Comparison of ENCODE assay signal across 9 cellular contexts in genomic region chr17:15463363-15463762, GRCh38. TPM values are rescaled to one million over a fixed set of nuclear protein-coding genes. Genes with fewer than 3 reads are reported as not detected.
DNase-seq lines count a peak whose midpoint lies in the region; ATAC-seq, FAIRE-seq and TF ChIP-seq lines count a peak whose summit lies in the region.
"Had no signal": no experiment of that assay in that cellular context is flagged by ENCODE, and none has a peak within 500 bp of the region (broad histone marks: within the 10 kb centered on the region; RNA-seq: fewer than 3 reads in every experiment).

No MANE protein-coding gene starts in this region.

- H3K4me3 ChIP-seq in MG63 (no peak overlapping the region), H1 (ENCODE audit: extremely low read depth in 1 of 4, insufficient read depth in 2 of 4, low read depth in 3 of 4, low read length in 4 of 4) (no peak overlapping the region), lung (no peak overlapping the region), upper lobe of left lung (no peak overlapping the region)

- H3K14ac ChIP-seq in H1 (ENCODE audit: insufficient read length), result no peak overlapping the region

- no peak overlapping the region for H2BK120ac ChIP-seq in H1 (replicated peaks; ENCODE audit: low read depth, low read length)

- no peak overlapping the region for H2BK20ac ChIP-seq in H1 (ENCODE audit: low read length)

- TF ChIP-seq EP300 in H1 (IDR thresholded peaks at IDR 0.05; ENCODE audit: borderline replicate concordance in 1 of 2, low read depth in 2 of 2, low read length in 2 of 2) (no peak), upper lobe of left lung (IDR thresholded peaks at IDR 0.05) (no peak)

- no peak overlapping the region for H3K4me3 Mint-ChIP-seq in T-cell

- DNase-seq in MG63 (peak; percentile 80), H1 (ENCODE audit: low read depth in 1 of 2, low spot score in 2 of 2) (no peak), lung (ENCODE audit: low spot score) (peak; percentile 42), upper lobe of left lung (peak in 1 of 2 donors; percentile 57), T-cell (no peak), ecto neural progenitor cell (ENCODE audit: low spot score) (no peak)
- no peak for DNase-seq in activated CD4-positive, alpha-beta T cell treated with anti-CD3 and anti-CD28 coated beads, Interleukin-2, amount 50 U/mL, for 48 hours

- H3K27ac ChIP-seq in H1 (ENCODE audit: low read depth, low read length) (no peak overlapping the region), lung (ENCODE audit: low read depth in 1 of 2, low read length in 1 of 2) (peak overlapping the region in 1 of 2 donors; percentile 53), upper lobe of left lung (peak overlapping the region; percentile 44 to 73 (median 68))
- H3K27ac ChIP-seq: parathyroid adenoma had no signal

- no peaks in the 10 kb centered on the region for H3K79me2 ChIP-seq in H1 (ENCODE audit: control insufficient read depth in 1 of 2, insufficient read depth in 2 of 2, low read length in 2 of 2)

- H3K23me2 ChIP-seq in H1 (ENCODE audit: low read depth, low read length), result peaks cover 10% of the 10 kb centered on the region

- H3K27me3 Mint-ChIP-seq in T-cell, result no peaks in the 10 kb centered on the region

- H4K5ac ChIP-seq in H1 (ENCODE audit: insufficient read length, low read depth, low read length), result no peak overlapping the region

- peaks cover 24% of the 10 kb centered on the region for H3K36me3 Mint-ChIP-seq in T-cell

- no peaks in the 10 kb centered on the region for H3K4me1 Mint-ChIP-seq in T-cell

- H2AK5ac ChIP-seq in H1 (ENCODE audit: low read depth, low read length), result no peak overlapping the region

- no peak overlapping the region for H3K23ac ChIP-seq in H1 (ENCODE audit: insufficient read length)

- no peak overlapping the region for H3K27ac Mint-ChIP-seq in T-cell

- H2AFZ ChIP-seq in H1 (ENCODE audit: low read length), result no peak overlapping the region
- H2AFZ ChIP-seq: parathyroid adenoma had no signal

- peak; percentile 45 for ATAC-seq in lung (ENCODE audit: insufficient read depth, low FRiP score)
- ATAC-seq in upper lobe of left lung (ENCODE audit: low FRiP score in 2 of 2), result peak; percentile 67 to 81
- no peak for ATAC-seq in T-cell (replicated peaks in 1 of 4)
- ATAC-seq in GM18502 (IDR thresholded peaks at IDR 0.05; ENCODE audit: poor library complexity, unreplicated experiment), result no peak

- no peak overlapping the region for H4K91ac ChIP-seq in H1 (replicated peaks; ENCODE audit: insufficient read length, low read length)

- H3K79me1 ChIP-seq in H1 (ENCODE audit: low read depth, low read length), result peaks cover 8% of the 10 kb centered on the region; the same call in 1 of the 2 replicates

- H3K36me3 ChIP-seq in MG63 (no peaks in the 10 kb centered on the region), H1 (ENCODE audit: control insufficient read depth in 2 of 4, insufficient read depth in 4 of 4, low read length in 3 of 4) (no peaks in the 10 kb centered on the region; a peak in 1 of 8 replicates), lung (ENCODE audit: control insufficient read depth in 2 of 2, insufficient read depth in 2 of 2, low read length in 2 of 2) (no peaks in the 10 kb centered on the region), upper lobe of left lung (no peaks in the 10 kb centered on the region)

- H3K4me2 ChIP-seq in H1 (ENCODE audit: insufficient read depth in 1 of 2, low read depth in 2 of 2, low read length in 2 of 2), result no peak overlapping the region

- no peak overlapping the region for H3K18ac ChIP-seq in H1 (ENCODE audit: extremely low read depth, low read length)

- no peak overlapping the region for H4K8ac ChIP-seq in H1 (ENCODE audit: extremely low read depth, insufficient read depth, low read length)

- peak; percentile 7 for FAIRE-seq in H1 (lab: Jason Lieb, UNC)

- no peak overlapping the region for H3K9ac ChIP-seq in H1 (replicated peaks in 1 of 4; ENCODE audit: extremely low read depth in 1 of 4, low read depth in 3 of 4, low read length in 3 of 4)
- H3K9ac ChIP-seq: parathyroid adenoma had no signal

- H2BK15ac ChIP-seq in H1 (ENCODE audit: low read length), result no peak overlapping the region

- TF ChIP-seq CTCF in H1 (IDR thresholded peaks at IDR 0.05; ENCODE audit: control extremely low read depth in 1 of 3, insufficient read depth in 1 of 3, low read depth in 1 of 3, low read length in 3 of 3) (no peak), lung (IDR thresholded peaks at IDR 0.05; ENCODE audit: control extremely low read depth, extremely low read depth) (no peak), upper lobe of left lung (IDR thresholded peaks at IDR 0.05) (no peak)

- H3K4me1 ChIP-seq in H1 (replicated peaks in 1 of 4; ENCODE audit: control insufficient read depth in 3 of 4, insufficient read depth in 4 of 4, low read length in 3 of 4) (peaks cover 0 to 3% (median 0%) of the 10 kb centered on the region in 4 experiments; a peak in 1 of 7 replicates), lung (ENCODE audit: control insufficient read depth in 2 of 2, insufficient read depth in 2 of 2, low read length in 2 of 2) (peaks cover 4 to 18% of the 10 kb centered on the region in 2 donors), upper lobe of left lung (peaks cover 9 to 23% (median 12%) of the 10 kb centered on the region in 4 donors)

- H3K27me3 ChIP-seq in MG63 (no peaks in the 10 kb centered on the region), H1 (replicated peaks in 1 of 4; ENCODE audit: control insufficient read depth in 3 of 4, extremely low read depth in 1 of 4, insufficient read depth in 3 of 4, low read length in 3 of 4) (0 out of 7 replicates have a peak, but pooled peaks cover 0 to 3% (median 0%) of the 10 kb centered on the region in 4 experiments), lung (ENCODE audit: control insufficient read depth, insufficient read depth) (no peaks in the 10 kb centered on the region), upper lobe of left lung (no peaks in the 10 kb centered on the region)

- POLR2A ChIA-PET in H1 (lab: Charles Lee; ENCODE audit: partially characterized antibody) (no interaction called here), T-cell (lab: Charles Lee) (no interaction called here)

- peaks cover 0 to 6% (median 0%) of the 10 kb centered on the region in 3 donors for H3K9me3 Mint-ChIP-seq in T-cell

- no peak overlapping the region for H3K4ac ChIP-seq in H1 (replicated peaks; ENCODE audit: insufficient read length, low read depth, low read length)

- H3K56ac ChIP-seq in H1 (replicated peaks; ENCODE audit: insufficient read length, low read depth, low read length), result no peak overlapping the region

- CTCF ChIA-PET in H1 (lab: Charles Lee; ENCODE audit: partially characterized antibody), result interaction anchor here (1.1 to 2.3 kb wide), 5 partner anchors 25 to 250 kb away, joined by 3 to 10 read pairs (median 8); no protein-coding TSS in a partner anchor
- CTCF ChIA-PET in T-cell (lab: Charles Lee), result no interaction called here

- no peak for TF ChIP-seq RAD21 in H1 (IDR thresholded peaks at IDR 0.05 in 1 of 2, conservative IDR thresholded peaks at IDR 0.05 in 1 of 2; ENCODE audit: low read depth in 2 of 2, low read length in 2 of 2)

- no peak overlapping the region for H2BK5ac ChIP-seq in H1 (ENCODE audit: low read depth, low read length)

- no peak for TF ChIP-seq POLR2A in H1 (IDR thresholded peaks at IDR 0.05; ENCODE audit: control extremely low read depth in 1 of 2, low read depth in 2 of 2, low read length in 2 of 2)
- TF ChIP-seq POLR2A in upper lobe of left lung (IDR thresholded peaks at IDR 0.05), result no peak

- H4K20me1 ChIP-seq in H1 (replicated peaks in 1 of 2; ENCODE audit: control insufficient read depth in 1 of 2, insufficient read depth in 2 of 2, low read length in 2 of 2), result peaks cover 0 to 10% of the 10 kb centered on the region in 2 experiments

- H3K9me3 ChIP-seq in MG63 (no peaks in the 10 kb centered on the region), H1 (ENCODE audit: insufficient read depth in 2 of 2, low read depth in 1 of 2, low read length in 1 of 2) (no peaks in the 10 kb centered on the region), lung (ENCODE audit: control insufficient read depth in 2 of 2, insufficient read depth in 1 of 2, low read length in 1 of 2) (peaks cover 0 to 2% of the 10 kb centered on the region in 2 donors), upper lobe of left lung (no peaks in the 10 kb centered on the region)

- WGBS in H1 (ENCODE audit: extremely low coverage in 1 of 2, insufficient coverage in 1 of 2, insufficient read length in 1 of 2, insufficient replicate concordance in 2 of 2, low coverage in 1 of 2, low lambda C conversion rate in 2 of 2, missing lambda C conversion rate in 1 of 2), 2 experiments, result 76% methylated on average over 6 of the region's 6 CpGs; no CpG with 5 or more reads in 1 of the 2 experiments
- 39 to 65% methylated on average over 6 of the region's 6 CpGs for WGBS in lung, 2 donors
- WGBS in upper lobe of left lung, 2 donors, result 32 to 39% methylated on average over 6 of the region's 6 CpGs

- no peak overlapping the region for H2BK12ac ChIP-seq in H1 (ENCODE audit: low read depth, low read length)

TF ChIP-seq in H1, 55 proteins besides CTCF, POLR2A, EP300 and RAD21:
- TF ChIP-seq E2F6 (IDR thresholded peaks at IDR 0.05) (0 out of 2 replicates have a peak, but pooled peaks have one; percentile 14), TEAD4 (IDR thresholded peaks at IDR 0.05; ENCODE audit: low read depth, low read length) (peak; percentile 58; the same call in 1 of the 2 replicates), JUND (IDR thresholded peaks at IDR 0.05; ENCODE audit: low read length) (no peak), BACH1 (IDR thresholded peaks at IDR 0.05; ENCODE audit: low read length) (no peak)
TF ChIP-seq in H1: peak in this region for 2.

RNA-seq across cellular contexts. Expression of gene CDRT4, which starts 4.1 kb away (rescaled TPM):
- 2.9 TPM in 1 of 2 replicates, not detected in the other for total RNA-seq in MG63 (2014; rRNA removed; shearing (Covaris generic); ENCODE audit: low replicate concordance)
- 1.4 and 2.6 TPM in 2 replicates for total RNA-seq in H1 (2021; fragmentation: NEBNext Ultra II Directional; extraction: Animal tissue kit (Norgen Biotek cat#: 25700))
- polyA plus RNA-seq in H1 (2011; rRNA removed) (3.0 and 5.6 TPM in 2 replicates), lung (1 to 10 TPM in 1 of 2 donors, under 1 TPM in 1; 0.48 to 8.7 TPM)
- polyA plus RNA-seq in H1 (2011; cell fraction: cytosol; rRNA removed), result 3.0 TPM
- polyA plus RNA-seq in H1 (2011; cell fraction: nucleus; rRNA removed), result 21.9 TPM
- polyA plus RNA-seq in H1 (2012, experiment 1 of 2), result 0.42 to 3.4 TPM (median 2.2 TPM) in 4 replicates
- polyA plus RNA-seq in H1 (2012, experiment 2 of 2), result not detected
- 6.8 TPM for polyA plus RNA-seq in H1 (2013, experiment 1 of 2)
- 5.8 TPM for polyA plus RNA-seq in H1 (2013, experiment 2 of 2)
- polyA minus RNA-seq in H1 (2011; rRNA and poly(A)+ RNA removed), result 4.2 and 7.3 TPM in 2 replicates
- 4.4 TPM for polyA minus RNA-seq in H1 (2011; cell fraction: cytosol; rRNA and poly(A)+ RNA removed)
- polyA minus RNA-seq in H1 (2011; cell fraction: nucleus; rRNA and poly(A)+ RNA removed), result 13.8 TPM
- total RNA-seq in lung (1 to 10 TPM; 8.6 to 8.7 TPM), upper lobe of left lung (10 to 100 TPM in 2 of 6 donors, 1 to 10 TPM in 3, not detected in 1; 4.7 to 38.8 (median 5.8) TPM), T-cell (1 to 10 TPM; 4.7 to 10.0 (median 9.0) TPM)

Comparison
In these comparisons a context has a peak if more than half of its experiments do, and no peak if none do; other contexts are left out.
1. DNase-seq: peak in MG63 (single experiment) and lung (single experiment); none in H1 (0 of 2), T-cell (0 of 34), activated CD4-positive, alpha-beta T cell treated with anti-CD3 and anti-CD28 coated beads, Interleukin-2, amount 50 U/mL, for 48 hours (0 of 2) and ecto neural progenitor cell (single experiment).
2. ATAC-seq: peak in lung (single experiment) and upper lobe of left lung (2 of 2); none in T-cell (0 of 4) and GM18502 (single experiment).